Comparison of ENCODE assay signal across 8 cellular contexts in genomic region chr9:34072868-34073590, GRCh38. TPM values are rescaled to one million over a fixed set of nuclear protein-coding genes. Genes with fewer than 3 reads are reported as not detected.
DNase-seq lines count a peak whose midpoint lies in the region; ATAC-seq and TF ChIP-seq lines count a peak whose summit lies in the region.

No MANE protein-coding gene starts in this region.

- H3K27me3 ChIP-seq in IMR-90 (ENCODE audit: control insufficient read depth, insufficient read depth, low read length) = no peaks in the 10 kb centered on the region
- H3K27me3 ChIP-seq in muscle layer of colon (ENCODE audit: control insufficient read depth in 1 of 2, insufficient read depth in 2 of 2, low read length in 2 of 2) = no peaks in the 10 kb centered on the region

- peak overlapping the region; percentile 62 for H2AK9ac ChIP-seq in IMR-90 (replicated peaks; ENCODE audit: low read depth, low read length, poor library complexity)

- in situ Hi-C loops in IMR-90 (cut with MboI; ENCODE audit: low sequenced_read_pairs) = no loop called here

- peak overlapping the region; percentile 94 for H4K91ac ChIP-seq in IMR-90 (ENCODE audit: insufficient read depth, low read depth, low read length)

- dilution Hi-C loops in IMR-90 (cut with HindIII; ENCODE audit: low sequenced_read_pairs, unreplicated experiment) = no loop called here

- H4K8ac ChIP-seq in IMR-90 (ENCODE audit: low read depth in 2 of 2, low read length in 2 of 2) = peak overlapping the region; percentile 83 to 90; a peak in 3 of 4 replicates

- peak overlapping the region; percentile 97 for H3K23ac ChIP-seq in IMR-90 (ENCODE audit: low read depth, low read length)

- peak overlapping the region; percentile 95 for H2BK20ac ChIP-seq in IMR-90 (ENCODE audit: low read depth, low read length)

- peak overlapping the region; percentile 94 for H3K14ac ChIP-seq in IMR-90 (replicated peaks; ENCODE audit: low read depth, low read length)

- H2BK120ac ChIP-seq in IMR-90 (ENCODE audit: low read depth, low read length) = peak overlapping the region; percentile 95

- H2AK5ac ChIP-seq in IMR-90 (ENCODE audit: low read depth, low read length) = peak overlapping the region; percentile 81

- H3K4me3 ChIP-seq in IMR-90 (ENCODE audit: insufficient read depth, low read depth, low read length) (no peak overlapping the region), choroid plexus epithelial cell (ENCODE audit: low read depth, low read length) (no peak overlapping the region), muscle layer of colon (ENCODE audit: low read depth in 1 of 2, low read length in 2 of 2) (peak overlapping the region in 1 of 2 donors; percentile 16)

- peak overlapping the region; percentile 53 for H2BK5ac ChIP-seq in IMR-90 (ENCODE audit: low read depth, low read length, poor library complexity, severe bottlenecking)

- TF ChIP-seq CTCF in IMR-90 (conservative IDR thresholded peaks at IDR 0.05; ENCODE audit: low read depth, low read length) = no peak
- no peak for TF ChIP-seq CTCF in choroid plexus epithelial cell (conservative IDR thresholded peaks at IDR 0.05; ENCODE audit: low read depth, low read length)

- peak overlapping the region; percentile 18 for H3K4me2 ChIP-seq in IMR-90 (ENCODE audit: low read depth, low read length)

- no peak; the same call in 1 of the 2 replicates for TF ChIP-seq RAD21 in IMR-90 (IDR thresholded peaks at IDR 0.05; ENCODE audit: low read length)

- H3K4me3 Mint-ChIP-seq in activated T-cell treated with anti-CD3 and anti-CD28 coated beads, Interleukin-2, amount 50 U/mL, for 24 hours = no peak overlapping the region

- H3K9me3 ChIP-seq in IMR-90 (ENCODE audit: control insufficient read depth, insufficient read depth, low read length) = no peaks in the 10 kb centered on the region
- H3K9me3 ChIP-seq in muscle layer of colon (ENCODE audit: low read length) = no peaks in the 10 kb centered on the region

- 33% methylated on average over 2 of the region's 5 CpGs; no CpG with 5 or more reads in 1 of the 2 experiments for WGBS in IMR-90 (ENCODE audit: extremely low coverage in 2 of 2, insufficient read length in 1 of 2), 2 experiments

- H3K36me3 ChIP-seq in IMR-90 (ENCODE audit: control insufficient read depth, insufficient read depth, low read length) (no peaks in the 10 kb centered on the region), muscle layer of colon (ENCODE audit: insufficient read depth, low read length) (no peaks in the 10 kb centered on the region)

- peak overlapping the region; percentile 80 for H3K18ac ChIP-seq in IMR-90 (ENCODE audit: low read depth, low read length)

- peak overlapping the region; percentile 84 for H2AFZ ChIP-seq in IMR-90 (replicated peaks; ENCODE audit: low read length, poor library complexity)

- H4K20me1 ChIP-seq in IMR-90 (ENCODE audit: insufficient read depth, low read length) = peaks cover 4% of the 10 kb centered on the region; the same call in 1 of the 2 replicates

- H3K4me1 ChIP-seq in IMR-90 (ENCODE audit: control insufficient read depth, insufficient read depth, low read length) (peaks cover 14% of the 10 kb centered on the region), muscle layer of colon (ENCODE audit: insufficient read depth, low read length) (peaks cover 13% of the 10 kb centered on the region)

- no peaks in the 10 kb centered on the region for H3K36me3 Mint-ChIP-seq in activated T-cell treated with anti-CD3 and anti-CD28 coated beads, Interleukin-2, amount 50 U/mL, for 24 hours (ENCODE audit: low read depth)

- no peaks in the 10 kb centered on the region for H3K9me3 Mint-ChIP-seq in activated T-cell treated with anti-CD3 and anti-CD28 coated beads, Interleukin-2, amount 50 U/mL, for 24 hours

- POLR2A ChIA-PET in IMR-90 (lab: Charles Lee; ENCODE audit: unreplicated experiment) = interaction anchor here (0.6 to 1.5 kb wide), 2 partner anchors 24 to 55 kb away, joined by 6 to 12 read pairs; partner anchors contain the start of gene UBAP2

- TF ChIP-seq POLR2A in IMR-90 (IDR thresholded peaks at IDR 0.05; ENCODE audit: low read depth, low read length) = no peak

- no peaks in the 10 kb centered on the region; a peak in 1 of 4 replicates for H3K79me1 ChIP-seq in IMR-90 (ENCODE audit: low read depth in 1 of 2, low read length in 2 of 2)

- peak overlapping the region; percentile 62; the same call in 1 of the 2 replicates for H3K56ac ChIP-seq in IMR-90 (ENCODE audit: extremely low read depth, insufficient read depth, low read length)

- H3K27me3 Mint-ChIP-seq in activated T-cell treated with anti-CD3 and anti-CD28 coated beads, Interleukin-2, amount 50 U/mL, for 24 hours = no peaks in the 10 kb centered on the region

- H3K9ac ChIP-seq in IMR-90 (ENCODE audit: low read depth, low read length) (peak overlapping the region; percentile 22; the same call in 1 of the 2 replicates), muscle layer of colon (ENCODE audit: low read length) (peak overlapping the region; percentile 36)

- peak overlapping the region; percentile 80 for H4K5ac ChIP-seq in IMR-90 (ENCODE audit: low read depth, low read length)

- CTCF ChIA-PET in IMR-90 (lab: Yijun Ruan, JAX) = interaction anchor here (0.9 to 2.9 kb wide), 7 partner anchors 11 to 260 kb away, joined by 3 to 16 read pairs (median 7); no protein-coding TSS in a partner anchor

- BruUV-seq in IMR-90 (replicated peaks; lab: Mats Ljungman, UMichigan) = no TSS peak

- peaks cover 10% of the 10 kb centered on the region for H3K9me1 ChIP-seq in IMR-90 (ENCODE audit: insufficient read depth, low read length)

- no peaks in the 10 kb centered on the region for H3K4me1 Mint-ChIP-seq in activated T-cell treated with anti-CD3 and anti-CD28 coated beads, Interleukin-2, amount 50 U/mL, for 24 hours (ENCODE audit: low read depth)

- H3K27ac ChIP-seq in IMR-90 (ENCODE audit: insufficient read depth, low read length) = peak overlapping the region; percentile 87
- peak overlapping the region; percentile 52 for H3K27ac ChIP-seq in muscle layer of colon (ENCODE audit: low read depth, low read length)

- intact Hi-C loops in IMR-90 (cut with micrococcal nuclease) = loop anchor here (5.0 kb wide), 1 partner anchor 131 kb away; no protein-coding TSS in a partner anchor

- peak overlapping the region; percentile 92 for H2BK15ac ChIP-seq in IMR-90 (ENCODE audit: low read depth, low read length)

- DNase-seq in AG08395 (ENCODE audit: low spot score) = peak; percentile 85
- peak; percentile 96 for DNase-seq in IMR-90
- peak; percentile 92 for DNase-seq in choroid plexus epithelial cell (ENCODE audit: low read depth)
- no peak for DNase-seq in NOMO-1 treated with dmso at 0.1 percent for 144 hours (lab: John Stamatoyannopoulos, UW; ENCODE audit: unreplicated experiment)
- no peak for DNase-seq in mesenteric fat pad (ENCODE audit: low spot score)
- DNase-seq in activated T-cell treated with anti-CD3 and anti-CD28 coated beads, Interleukin-2, amount 50 U/mL, for 24 hours = no peak

- no peak overlapping the region for H3K27ac Mint-ChIP-seq in activated T-cell treated with anti-CD3 and anti-CD28 coated beads, Interleukin-2, amount 50 U/mL, for 24 hours

- ATAC-seq in IMR-90 (ENCODE audit: low read depth) (peak; percentile 88), GM21447 (IDR thresholded peaks at IDR 0.05; ENCODE audit: unreplicated experiment) (no peak)

- peak overlapping the region; percentile 95 for H3K4ac ChIP-seq in IMR-90 (ENCODE audit: low read depth, low read length)

TF ChIP-seq in IMR-90, 13 proteins besides CTCF, POLR2A, EP300 and RAD21 (continues in another document):
- no peak for TF ChIP-seq USF2 (IDR thresholded peaks at IDR 0.05; ENCODE audit: low read depth, low read length)
- TF ChIP-seq CEBPB (IDR thresholded peaks at IDR 0.05; ENCODE audit: low read depth, low read length) = peak; percentile 2; the same call in 1 of the 2 replicates
- no peak for TF ChIP-seq CHD1 (IDR thresholded peaks at IDR 0.05; ENCODE audit: low read depth, low read length)
- peak; percentile 77 for TF ChIP-seq RCOR1 (IDR thresholded peaks at IDR 0.05; ENCODE audit: insufficient replicate concordance, low read length)
- TF ChIP-seq MAFK (IDR thresholded peaks at IDR 0.05; ENCODE audit: low read depth, low read length) = no peak
- no peak for TF ChIP-seq MAZ (IDR thresholded peaks at IDR 0.05; ENCODE audit: borderline replicate concordance, low read depth, low read length)
- TF ChIP-seq SMC3 (IDR thresholded peaks at IDR 0.05; ENCODE audit: low read depth, low read length) = no peak
- TF ChIP-seq FOS (IDR thresholded peaks at IDR 0.05; ENCODE audit: low read depth, low read length) = peak; percentile 90
- TF ChIP-seq RFX5 (IDR thresholded peaks at IDR 0.05; ENCODE audit: low read depth, low read length) = no peak
- peak; percentile 100 for TF ChIP-seq BHLHE40 (IDR thresholded peaks at IDR 0.05; ENCODE audit: low read depth, low read length)
- TF ChIP-seq MXI1 (IDR thresholded peaks at IDR 0.05; ENCODE audit: borderline replicate concordance, low read depth, low read length) = 0 out of 2 replicates have a peak, but pooled peaks have one; percentile 49
- TF ChIP-seq NFE2L2 (IDR thresholded peaks at IDR 0.05; ENCODE audit: low read depth, low read length) = peak; percentile 30; the same call in 1 of the 2 replicates

RNA-seq across cellular contexts. Expression of gene UBAP2, which starts 24.3 kb away (rescaled TPM):
- total RNA-seq in IMR-90 (2012; rRNA removed) (12.5 and 12.9 TPM in 2 replicates), mesenteric fat pad (27.0 TPM)
- 25.5 and 31.2 TPM in 2 replicates for polyA plus RNA-seq in IMR-90 (2012; rRNA removed)
- polyA plus RNA-seq in IMR-90 (2012; cell fraction: cytosol; rRNA removed) = 11.7 and 23.9 TPM in 2 replicates
- 38.2 and 67.3 TPM in 2 replicates for polyA plus RNA-seq in IMR-90 (2012; cell fraction: nucleus; rRNA removed; ENCODE audit: low replicate concordance)

RNA-seq across cellular contexts. Expression of gene DCAF12, which starts 53.5 kb away (rescaled TPM):
- total RNA-seq in IMR-90 (2012; rRNA removed) (6.9 and 7.2 TPM in 2 replicates), mesenteric fat pad (32.3 TPM)
- 12.6 and 17.1 TPM in 2 replicates for polyA plus RNA-seq in IMR-90 (2012; rRNA removed)
- 6.1 and 6.5 TPM in 2 replicates for polyA plus RNA-seq in IMR-90 (2012; cell fraction: cytosol; rRNA removed)
- polyA plus RNA-seq in IMR-90 (2012; cell fraction: nucleus; rRNA removed; ENCODE audit: low replicate concordance) = 5.0 and 11.8 TPM in 2 replicates

Comparison
In these comparisons a context has a peak if more than half of its experiments do, and no peak if none do; other contexts are left out.
1. DNase-seq: peak in AG08395 (single experiment), IMR-90 (single experiment) and choroid plexus epithelial cell (single experiment); none in NOMO-1 treated with dmso at 0.1 percent for 144 hours (single experiment), mesenteric fat pad (single experiment) and activated T-cell treated with anti-CD3 and anti-CD28 coated beads, Interleukin-2, amount 50 U/mL, for 24 hours (single experiment).